In genomic region chr11:96318850-96319249, GRCh38 we compare ENCODE assay signal across 1 cellular context.
TF ChIP-seq lines count a peak whose summit lies in the region.

No MANE protein-coding gene starts in this region.

TF ChIP-seq in IMR-90, 13 proteins besides CTCF, POLR2A, EP300 and RAD21:
- TF ChIP-seq RCOR1 (IDR thresholded peaks at IDR 0.05; ENCODE audit: insufficient replicate concordance, low read length) (no peak), RFX5 (IDR thresholded peaks at IDR 0.05; ENCODE audit: low read depth, low read length) (no peak), NFE2L2 (IDR thresholded peaks at IDR 0.05; ENCODE audit: low read depth, low read length) (no peak), USF2 (IDR thresholded peaks at IDR 0.05; ENCODE audit: low read depth, low read length) (no peak), FOS (IDR thresholded peaks at IDR 0.05; ENCODE audit: low read depth, low read length) (no peak), ELK1 (IDR thresholded peaks at IDR 0.05; ENCODE audit: borderline replicate concordance, low read depth, low read length) (no peak), MAFK (IDR thresholded peaks at IDR 0.05; ENCODE audit: low read depth, low read length) (no peak), CEBPB (IDR thresholded peaks at IDR 0.05; ENCODE audit: low read depth, low read length) (no peak), MXI1 (IDR thresholded peaks at IDR 0.05; ENCODE audit: borderline replicate concordance, low read depth, low read length) (no peak), CHD1 (IDR thresholded peaks at IDR 0.05; ENCODE audit: low read depth, low read length) (no peak), SMC3 (IDR thresholded peaks at IDR 0.05; ENCODE audit: low read depth, low read length) (no peak), BHLHE40 (IDR thresholded peaks at IDR 0.05; ENCODE audit: low read depth, low read length) (no peak), MAZ (IDR thresholded peaks at IDR 0.05; ENCODE audit: borderline replicate concordance, low read depth, low read length) (no peak)
TF ChIP-seq in IMR-90: peak in this region for 0.
